ENCODE assay signal across 8 cellular contexts in genomic region chrX:1493877-1494510, GRCh38. TPM values are rescaled to one million over a fixed set of nuclear protein-coding genes. Genes with fewer than 3 reads are reported as not detected.
DNase-seq lines count a peak whose midpoint lies in the region; ATAC-seq and TF ChIP-seq lines count a peak whose summit lies in the region.

No MANE protein-coding gene starts in this region.

- H3K9me2 ChIP-seq in SU-DHL-6 (replicated peaks; ENCODE audit: insufficient read depth, low read length): no peaks in the 10 kb centered on the region

- peaks cover 33% of the 10 kb centered on the region for H3K4me1 Mint-ChIP-seq in CD4-positive, alpha-beta T cell (ENCODE audit: low read depth)

- H3K4me2 ChIP-seq in SU-DHL-6 (ENCODE audit: low read depth, low read length, poor library complexity, severe bottlenecking): peak overlapping the region; percentile 75

- peak overlapping the region; percentile 79 for H3K27ac Mint-ChIP-seq in CD4-positive, alpha-beta T cell

- H3K4me1 ChIP-seq in lower lobe of right lung: peaks cover 6% of the 10 kb centered on the region

- CTCF ChIA-PET in CD4-positive, alpha-beta T cell (lab: Charles Lee): no interaction called here

- peak; percentile 45 for ATAC-seq in CD4-positive, alpha-beta T cell (ENCODE audit: poor library complexity)
- ATAC-seq in GM19043 (IDR thresholded peaks at IDR 0.05; ENCODE audit: low read depth, unreplicated experiment) (peak; percentile 61), HG03103 (IDR thresholded peaks at IDR 0.05; ENCODE audit: low read depth, unreplicated experiment) (peak; percentile 51), lower lobe of right lung (peak; percentile 45 to 68)

- no peak overlapping the region for H2AFZ ChIP-seq in SU-DHL-6 (ENCODE audit: low read depth, low read length, severe bottlenecking)

- peak overlapping the region; percentile 47 for H3K4me3 ChIP-seq in SU-DHL-6 (ENCODE audit: insufficient read depth, low read length, poor library complexity, severe bottlenecking)
- no peak overlapping the region for H3K4me3 ChIP-seq in lower lobe of right lung

- peaks cover 3% of the 10 kb centered on the region for H3K9me3 Mint-ChIP-seq in CD4-positive, alpha-beta T cell

- H3K27ac ChIP-seq in CD4-positive, alpha-beta T cell (ENCODE audit: low read depth, low read length): peak overlapping the region; percentile 13
- peak overlapping the region; percentile 99 for H3K27ac ChIP-seq in SU-DHL-6 (ENCODE audit: low read depth, low read length)
- H3K27ac ChIP-seq in lower lobe of right lung: no peak overlapping the region

- TF ChIP-seq CTCF in CD4-positive, alpha-beta T cell (IDR thresholded peaks at IDR 0.05): no peak
- TF ChIP-seq CTCF in SU-DHL-6 (IDR thresholded peaks at IDR 0.05; ENCODE audit: insufficient read depth, low read length, poor library complexity, severe bottlenecking): no peak
- TF ChIP-seq CTCF in lower lobe of right lung (IDR thresholded peaks at IDR 0.05): no peak

- peaks cover 3% of the 10 kb centered on the region; the same call in 1 of the 2 replicates for H3K79me2 ChIP-seq in SU-DHL-6 (ENCODE audit: insufficient read depth, low read length)

- peaks cover 60% of the 10 kb centered on the region for H3K36me3 Mint-ChIP-seq in CD4-positive, alpha-beta T cell (ENCODE audit: low read depth)

- no peaks in the 10 kb centered on the region for H3K27me3 Mint-ChIP-seq in CD4-positive, alpha-beta T cell

- no peak overlapping the region for H3K4me3 Mint-ChIP-seq in CD4-positive, alpha-beta T cell

- H3K9me3 ChIP-seq in CD4-positive, alpha-beta T cell (ENCODE audit: control insufficient read depth, low read length): no peaks in the 10 kb centered on the region
- no peaks in the 10 kb centered on the region for H3K9me3 ChIP-seq in SU-DHL-6 (ENCODE audit: insufficient read depth, low read length)
- no peaks in the 10 kb centered on the region for H3K9me3 ChIP-seq in lower lobe of right lung

- intact Hi-C loops in CD4-positive, alpha-beta T cell (cut with DNase I, micrococcal nuclease): no loop called here
- intact Hi-C loops in lower lobe of right lung (cut with DNase I): no loop called here

- no peaks in the 10 kb centered on the region for H4K20me1 ChIP-seq in SU-DHL-6 (ENCODE audit: low read depth, low read length)

- no peaks in the 10 kb centered on the region for H3K27me3 ChIP-seq in CD4-positive, alpha-beta T cell (ENCODE audit: control insufficient read depth, insufficient read depth, low read length)
- H3K27me3 ChIP-seq in SU-DHL-6 (ENCODE audit: low read length): no peaks in the 10 kb centered on the region
- no peaks in the 10 kb centered on the region for H3K27me3 ChIP-seq in lower lobe of right lung (ENCODE audit: low read depth)

- H3K36me3 ChIP-seq in SU-DHL-6 (ENCODE audit: low read length): peaks cover 6% of the 10 kb centered on the region; the same call in 1 of the 2 replicates
- no peaks in the 10 kb centered on the region for H3K36me3 ChIP-seq in lower lobe of right lung

- no peak for DNase-seq in CD4-positive, alpha-beta T cell
- DNase-seq in lower lobe of right lung: no peak
- no peak for DNase-seq in activated effector memory CD4-positive, alpha-beta T cell treated with anti-CD3 and anti-CD28 coated beads, Interleukin-2, amount 50 U/mL, for 16 hours
- no peak for DNase-seq in glomerular visceral epithelial cell (ENCODE audit: extremely low spot score)
- DNase-seq in NCI-H345 treated with DMSO at 0.1 percent for 48 hours (lab: John Stamatoyannopoulos, UW; ENCODE audit: unreplicated experiment): no peak

- H3K9ac ChIP-seq in SU-DHL-6 (ENCODE audit: low read length): peak overlapping the region; percentile 74

- peaks cover 51% of the 10 kb centered on the region for H3F3A ChIP-seq in SU-DHL-6 (ENCODE audit: insufficient read depth)

- POLR2A ChIA-PET in CD4-positive, alpha-beta T cell (lab: Charles Lee): no interaction called here

RNA-seq across cellular contexts. Expression of gene ASMTL, which starts 41.3 kb away (rescaled TPM):
- 10 to 100 TPM; 34.6 to 39.3 TPM for total RNA-seq in CD4-positive, alpha-beta T cell
- 19.1 TPM for total RNA-seq in lower lobe of right lung

RNA-seq across cellular contexts. Expression of gene P2RY8, which starts 43.0 kb away (rescaled TPM):
- 100 to 1,000 TPM; 139 TPM for total RNA-seq in CD4-positive, alpha-beta T cell
- 3.0 TPM for total RNA-seq in lower lobe of right lung

Comparison
In these comparisons a context has a peak if more than half of its experiments do, and no peak if none do; other contexts are left out.
1. RNA of gene P2RY8, which starts 43.0 kb away (total RNA-seq): 139 TPM in CD4-positive, alpha-beta T cell; 3.0 TPM in lower lobe of right lung (single experiment); every median in the first group is over 10 times any median in the second.
2. Peak in every context shown above with its lines, with median percentiles within 50 percentile points of each other: ATAC-seq.